In genomic region chr12:66516133-66516532, GRCh38 we compare ENCODE assay signal across 26 cellular contexts.
DNase-seq lines count a peak whose midpoint lies in the region; ATAC-seq and TF ChIP-seq lines count a peak whose summit lies in the region.
"Had no signal": no experiment of that assay in that cellular context is flagged by ENCODE, and none has a peak within 500 bp of the region (broad histone marks: within the 10 kb centered on the region; RNA-seq: fewer than 3 reads in every experiment).

No MANE protein-coding gene starts in this region.

- CTCF ChIA-PET in OCI-LY7 (lab: Charles Lee; ENCODE audit: unreplicated experiment): no interaction called here

- H3K4me3 ChIP-seq in Karpas-422 (ENCODE audit: low read length) (no peak overlapping the region), astrocyte of the spinal cord (ENCODE audit: low read depth, low read length) (no peak overlapping the region), OCI-LY7 (ENCODE audit: low read depth, low read length, poor library complexity, severe bottlenecking) (no peak overlapping the region)
- H3K4me3 ChIP-seq: A549, esophagus squamous epithelium, SK-N-MC, skin epidermis, stomach, upper lobe of left lung had no signal

- POLR2A ChIA-PET in OCI-LY7 (lab: Charles Lee): interaction anchor here (0.7 to 1.1 kb wide), 3 partner anchors 21 to 110 kb away, joined by 3 read pairs; no protein-coding TSS in a partner anchor

- BruUV-seq in OCI-LY7 (replicated peaks; lab: Mats Ljungman, UMichigan): no TSS peak

- H3K27ac ChIP-seq in Karpas-422 (ENCODE audit: low read length) (no peak overlapping the region), OCI-LY7 (ENCODE audit: low read depth, low read length, poor library complexity, severe bottlenecking) (no peak overlapping the region)
- H3K27ac ChIP-seq: A549, C4-2B, esophagus squamous epithelium, SK-N-MC, skin epidermis, stomach, upper lobe of left lung had no signal

- in situ Hi-C loops in astrocyte of the spinal cord (cut with HindIII; ENCODE audit: low sequenced_read_pairs): no loop called here

- H3K9ac ChIP-seq in Karpas-422 (ENCODE audit: low read length): no peak overlapping the region

- H2AFZ ChIP-seq in Karpas-422 (ENCODE audit: low read length): no peak overlapping the region
- no peak overlapping the region for H2AFZ ChIP-seq in OCI-LY7 (ENCODE audit: low read length)

- H3K9me2 ChIP-seq in Karpas-422 (replicated peaks; ENCODE audit: insufficient read depth, low read length): no peaks in the 10 kb centered on the region
- no peaks in the 10 kb centered on the region for H3K9me2 ChIP-seq in OCI-LY7 (ENCODE audit: insufficient read depth, low read length)

- no peak for ATAC-seq in HG02678 (IDR thresholded peaks at IDR 0.05; ENCODE audit: unreplicated experiment)
- ATAC-seq: A549, left lobe of liver had no signal

- intact Hi-C loops in OCI-LY7 (cut with micrococcal nuclease; ENCODE audit: unreplicated experiment): no loop called here

- no peaks in the 10 kb centered on the region for H3K36me3 ChIP-seq in Karpas-422 (ENCODE audit: insufficient read depth, low read length)
- H3K36me3 ChIP-seq in OCI-LY7 (ENCODE audit: insufficient read depth, low read length): no peaks in the 10 kb centered on the region; the same call in 1 of the 2 replicates
- H3K36me3 ChIP-seq: esophagus squamous epithelium, stomach, upper lobe of left lung had no signal

- H3K4me1 ChIP-seq in Karpas-422 (ENCODE audit: low read length) (peaks cover 8% of the 10 kb centered on the region), OCI-LY7 (ENCODE audit: insufficient read depth, low read length, poor library complexity, severe bottlenecking) (peaks cover 6% of the 10 kb centered on the region)
- H3K4me1 ChIP-seq: A549, esophagus squamous epithelium, stomach, upper lobe of left lung had no signal

- no peak overlapping the region for H3K4me2 ChIP-seq in Karpas-422 (ENCODE audit: low read depth, low read length, poor library complexity, severe bottlenecking)
- H3K4me2 ChIP-seq in OCI-LY7 (ENCODE audit: low read length): no peak overlapping the region
- H3K4me2 ChIP-seq: A549 had no signal

- peak; percentile 8 for DNase-seq in AG08395 (ENCODE audit: low spot score)
- peak; percentile 2 for DNase-seq in Karpas-422
- DNase-seq in astrocyte of the spinal cord (ENCODE audit: low read depth, low spot score): peak; percentile 19
- peak; percentile 12 for DNase-seq in kidney glomerular epithelial cell (lab: John Stamatoyannopoulos, UW)
- DNase-seq in stimulated activated CD4-positive, alpha-beta T cell treated with anti-CD3 and anti-CD28 coated beads, Interleukin-4, amount 100 ng/mL, for 24 hours: no peak
- no peak for DNase-seq in AG08396 (ENCODE audit: low spot score)
- no peak for DNase-seq in OCI-LY7 (ENCODE audit: low spot score)
- DNase-seq: activated CD4-positive, alpha-beta memory T cell treated with anti-CD3 and anti-CD28 coated beads for 36 hours; activated CD4-positive, CD25-positive, alpha-beta regulatory T cell; activated gamma-delta T cell treated with Interleukin-2 at 50 U/mL for 16 hours; activated T-cell treated with anti-CD3 and anti-CD28 coated beads for 4 hours; amniotic stem cell; effector memory CD4-positive, alpha-beta T cell; esophagus squamous epithelium; NCI-H2107; NCI-H524; stimulated activated CD4-positive, alpha-beta T cell treated with anti-CD3 and anti-CD28 coated beads, Interleukin-4, amount 100 ng/mL, for 1 hour; stomach; T-helper 2 cell; upper lobe of left lung had no signal

- TF ChIP-seq CTCF in astrocyte of the spinal cord (IDR thresholded peaks at IDR 0.05; ENCODE audit: low read depth, low read length) (no peak), OCI-LY7 (conservative IDR thresholded peaks at IDR 0.05; ENCODE audit: low read length) (no peak)

- H4K20me1 ChIP-seq in Karpas-422 (ENCODE audit: insufficient read depth, low read depth, low read length) (no peaks in the 10 kb centered on the region), OCI-LY7 (ENCODE audit: insufficient read depth, low read length) (no peaks in the 10 kb centered on the region)

- H3K79me2 ChIP-seq in Karpas-422 (ENCODE audit: low read length): no peaks in the 10 kb centered on the region
- H3K79me2 ChIP-seq in OCI-LY7 (ENCODE audit: insufficient read depth, low read depth, low read length): no peaks in the 10 kb centered on the region

- H3K27me3 ChIP-seq in Karpas-422 (ENCODE audit: low read length): no peaks in the 10 kb centered on the region
- H3K27me3 ChIP-seq: esophagus squamous epithelium, stomach, upper lobe of left lung had no signal

- no peaks in the 10 kb centered on the region for H3K9me3 ChIP-seq in Karpas-422 (ENCODE audit: low read length)
- peaks cover 3% of the 10 kb centered on the region; the same call in 1 of the 2 replicates for H3K9me3 ChIP-seq in OCI-LY7 (ENCODE audit: low read length)
- H3K9me3 ChIP-seq: A549, esophagus squamous epithelium, stomach, upper lobe of left lung had no signal

Comparison
In these comparisons a context has a peak if more than half of its experiments do, and no peak if none do; other contexts are left out.
1. DNase-seq: peak in AG08395 (single experiment), Karpas-422 (single experiment), astrocyte of the spinal cord (single experiment) and kidney glomerular epithelial cell (single experiment); none in stimulated activated CD4-positive, alpha-beta T cell treated with anti-CD3 and anti-CD28 coated beads, Interleukin-4, amount 100 ng/mL, for 24 hours (single experiment), AG08396 (single experiment) and OCI-LY7 (single experiment).